Comparison of ENCODE assay signal across 28 cellular contexts in genomic region chr14:105445901-105446845, GRCh38.
"Had no signal": no experiment of that assay in that cellular context is flagged by ENCODE, and none has a peak within 500 bp of the region (broad histone marks: within the 10 kb centered on the region; RNA-seq: fewer than 3 reads in every experiment).

No MANE protein-coding gene starts in this region.

- H3K4me3 ChIP-seq: heart right ventricle, left lung, mucosa of descending colon, ovary, smooth muscle cell, suprapubic skin, tibial artery had no signal

- H3K4me3 Mint-ChIP-seq: activated naive CD4-positive, alpha-beta T cell treated with anti-CD3 and anti-CD28 coated beads for 36 hours; activated T-helper 1 cell treated with anti-CD3 and anti-CD28 coated beads, Interleukin-12 subunit alpha, Interleukin-12 subunit beta, Interleukin-2, Interleukin-4 antibody, amounts not matched to agents 30 ng/mL and 10 ng/mL and 1 ng/mL, durations not matched to agents 14 hours and 24 hours and 36 hours; endodermal cell; natural killer cell treated with Interleukin-12 subunit alpha and Interleukin-12 subunit beta and Interleukin-15 and Interleukin-18, amount 100 ng/mL, for 72 hours had no signal

- H3K9me3 ChIP-seq: heart right ventricle, left lung, mucosa of descending colon, ovary, suprapubic skin, tibial artery had no signal

- H3K36me3 Mint-ChIP-seq: natural killer cell treated with Interleukin-12 subunit alpha and Interleukin-12 subunit beta and Interleukin-15 and Interleukin-18, amount 100 ng/mL, for 72 hours had no signal

- H3K27me3 Mint-ChIP-seq: natural killer cell treated with Interleukin-12 subunit alpha and Interleukin-12 subunit beta and Interleukin-15 and Interleukin-18, amount 100 ng/mL, for 72 hours; progenitor cell of endocrine pancreas had no signal

- H3K4me1 Mint-ChIP-seq: endodermal cell had no signal

- H3K27ac ChIP-seq: brain microvascular endothelial cell, heart right ventricle, left lung, ovary, suprapubic skin, tibial artery, VCaP had no signal

- DNase-seq: activated CD4-positive, alpha-beta T cell treated with anti-CD3 and anti-CD28 coated beads for 48 hours; activated CD4-positive, alpha-beta T cell treated with anti-CD3 and anti-CD28 coated beads, Interleukin-2, amount 50 U/mL, for 48 hours; activated CD8-positive, alpha-beta memory T cell treated with anti-CD3 and anti-CD28 coated beads for 24 hours; activated effector memory CD4-positive, alpha-beta T cell treated with anti-CD3 and anti-CD28 coated beads, Interleukin-2, amount 50 U/mL, for 16 hours; activated naive CD4-positive, alpha-beta T cell treated with anti-CD3 and anti-CD28 coated beads for 36 hours; amniotic stem cell; brain microvascular endothelial cell; central memory CD4-positive, alpha-beta T cell; endodermal cell; foreskin fibroblast; heart right ventricle; kidney glomerular epithelial cell; ovary; retina; stimulated activated CD4-positive, alpha-beta T cell treated with anti-CD3 and anti-CD28 coated beads, Interleukin-1b, Interleukin-23, amount 100 ng/mL, for 48 hours; stimulated activated naive CD4-positive, alpha-beta T cell; T-helper 9 cell; tibial artery had no signal

- H3K36me3 ChIP-seq: ovary had no signal

- H3K27me3 ChIP-seq: brain microvascular endothelial cell, heart right ventricle, left lung, ovary, suprapubic skin, tibial artery had no signal

- H3K9me3 Mint-ChIP-seq: activated naive CD4-positive, alpha-beta T cell treated with anti-CD3 and anti-CD28 coated beads for 36 hours; activated T-helper 1 cell treated with anti-CD3 and anti-CD28 coated beads, Interleukin-12 subunit alpha, Interleukin-12 subunit beta, Interleukin-2, Interleukin-4 antibody, amounts not matched to agents 30 ng/mL and 10 ng/mL and 1 ng/mL, durations not matched to agents 14 hours and 24 hours and 36 hours; endodermal cell; natural killer cell treated with Interleukin-12 subunit alpha and Interleukin-12 subunit beta and Interleukin-15 and Interleukin-18, amount 100 ng/mL, for 72 hours had no signal

- ATAC-seq: activated CD4-positive, CD25-positive, alpha-beta regulatory T cell treated with anti-CD3 and anti-CD28 coated beads, Interleukin-2, amount 50 U/mL, for 24 hours; esophagus mucosa; heart right ventricle; left lung; mucosa of descending colon; natural killer cell treated with Interleukin-12 subunit alpha and Interleukin-12 subunit beta and Interleukin-15 and Interleukin-18, amount 100 ng/mL, for 72 hours had no signal

- H3K27ac Mint-ChIP-seq: activated naive CD4-positive, alpha-beta T cell treated with anti-CD3 and anti-CD28 coated beads for 36 hours; activated T-helper 1 cell treated with anti-CD3 and anti-CD28 coated beads, Interleukin-12 subunit alpha, Interleukin-12 subunit beta, Interleukin-2, Interleukin-4 antibody, amounts not matched to agents 30 ng/mL and 10 ng/mL and 1 ng/mL, durations not matched to agents 14 hours and 24 hours and 36 hours; natural killer cell treated with Interleukin-12 subunit alpha and Interleukin-12 subunit beta and Interleukin-15 and Interleukin-18, amount 100 ng/mL, for 72 hours; progenitor cell of endocrine pancreas had no signal
